ENCODE assay signal across 14 cellular contexts in the genomic region with DNA sequence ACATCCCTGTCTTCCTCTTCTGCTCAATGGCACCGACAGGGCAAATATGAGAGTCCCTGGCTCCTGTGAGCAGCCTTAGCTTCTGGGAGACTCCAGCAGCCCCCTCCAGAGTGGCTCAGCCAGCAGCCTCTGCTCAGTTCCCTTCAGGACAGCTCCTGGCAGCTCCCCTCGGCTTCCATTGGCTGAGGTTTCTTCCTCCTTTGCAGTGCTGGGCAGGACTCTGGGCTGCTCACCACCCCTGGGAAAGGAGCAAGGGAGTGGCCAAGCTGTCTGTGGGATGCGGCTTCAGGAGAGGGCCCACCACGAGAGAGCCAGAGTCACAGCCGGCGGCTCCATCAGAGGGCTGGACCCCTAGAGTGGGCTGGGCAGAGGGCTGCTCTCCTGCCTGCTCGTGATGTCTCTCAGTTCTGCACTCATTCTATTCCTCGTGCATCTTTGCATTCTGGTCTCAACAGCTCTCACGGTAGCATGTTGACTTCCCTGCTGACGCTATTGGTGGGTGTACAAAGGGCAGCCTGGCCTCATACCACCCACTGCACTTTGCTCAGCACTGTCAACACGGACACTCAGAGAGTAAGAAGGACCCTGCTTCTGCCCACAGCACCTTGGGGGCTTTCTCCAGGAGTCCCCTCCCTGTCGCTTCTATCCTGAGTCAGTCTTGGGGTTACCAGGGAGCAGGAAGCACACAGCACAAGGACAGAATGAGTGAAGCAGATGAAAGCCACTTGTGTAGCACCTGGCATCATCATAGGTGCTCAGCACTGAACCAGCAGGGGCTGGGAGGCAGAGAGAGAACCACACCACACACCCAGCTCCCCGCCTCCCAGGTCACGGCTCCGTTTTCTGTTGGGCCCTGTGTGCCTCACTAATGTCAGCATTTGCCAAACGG.
A peak's percentile ranks its signal among the peaks of the same experiment; 100 is the strongest.
DNase-seq lines count a peak whose midpoint lies in the region; ATAC-seq, FAIRE-seq and TF ChIP-seq lines count a peak whose summit lies in the region.
"Had no signal": no experiment of that assay in that cellular context is flagged by ENCODE, and none has a peak within 500 bp of the region (broad histone marks: within the 10 kb centered on the region; RNA-seq: fewer than 3 reads in every experiment).

No MANE protein-coding gene starts in this region.

- no TSS peak for BruUV-seq in OCI-LY7 (replicated peaks; lab: Mats Ljungman, UMichigan)

- no peaks in the 10 kb centered on the region for H3K36me3 ChIP-seq in OCI-LY7 (ENCODE audit: insufficient read depth, low read length)
- H3K36me3 ChIP-seq in small intestine (ENCODE audit: control insufficient read depth in 2 of 2, insufficient read depth in 2 of 2, low read length in 2 of 2), result no peaks in the 10 kb centered on the region

- no peak for ATAC-seq in HG03442 (IDR thresholded peaks at IDR 0.05; ENCODE audit: unreplicated experiment)
- no peak for ATAC-seq in GM18861 (IDR thresholded peaks at IDR 0.05; ENCODE audit: unreplicated experiment)
- ATAC-seq: Panc1 had no signal

- H3K9me3 ChIP-seq in OCI-LY7 (ENCODE audit: low read length) (no peaks in the 10 kb centered on the region), small intestine (ENCODE audit: control insufficient read depth, low read depth) (no peaks in the 10 kb centered on the region)

- no peak overlapping the region for H3K27ac ChIP-seq in OCI-LY7 (ENCODE audit: low read depth, low read length, poor library complexity, severe bottlenecking)
- no peak overlapping the region for H3K27ac ChIP-seq in small intestine (ENCODE audit: low read depth in 1 of 2, low read length in 1 of 2)
- H3K27ac ChIP-seq: GM23248 had no signal

- POLR2A ChIA-PET in OCI-LY7 (lab: Charles Lee), result interaction anchor here (0.6 to 1.1 kb wide), 3 partner anchors 9 to 47 kb away, joined by 3 to 5 read pairs (median 3); no protein-coding TSS in a partner anchor

- no peaks in the 10 kb centered on the region for H3K79me2 ChIP-seq in OCI-LY7 (ENCODE audit: insufficient read depth, low read depth, low read length)

- H4K20me1 ChIP-seq in OCI-LY7 (ENCODE audit: insufficient read depth, low read length), result no peaks in the 10 kb centered on the region; the same call in 1 of the 2 replicates

- H3K4me2 ChIP-seq in OCI-LY7 (ENCODE audit: low read length), result no peak overlapping the region

- WGBS in small intestine, 3 donors, result 26 to 47% (median 46%) methylated on average over 16 of the region's 16 CpGs

- DNase-seq in DMS53 (lab: John Stamatoyannopoulos, UW), result peak; percentile 92
- peak; percentile 1 for DNase-seq in NB4 (ENCODE audit: low read depth)
- DNase-seq in fibroblast of pulmonary artery (ENCODE audit: low read depth), result peak; percentile 9
- peak; percentile 15 for DNase-seq in myocyte (ENCODE audit: low read depth)
- no peak for DNase-seq in OCI-LY7 (ENCODE audit: low spot score)
- no peak for DNase-seq in small intestine
- DNase-seq: naive B cell; NCI-H2081; stimulated activated CD4-positive, alpha-beta T cell treated with anti-CD3 and anti-CD28 coated beads, Interleukin-12 subunit alpha, Interleukin-12 subunit beta, amount 100 ng/mL, for 4 hours had no signal

- CTCF ChIA-PET in OCI-LY7 (lab: Charles Lee; ENCODE audit: unreplicated experiment), result no interaction called here

- intact Hi-C loops in OCI-LY7 (cut with micrococcal nuclease; ENCODE audit: unreplicated experiment), result no loop called here

- no peak for TF ChIP-seq POLR2A in NB4 (IDR thresholded peaks at IDR 0.05; ENCODE audit: extremely low read depth, insufficient read length)

- no peak overlapping the region for H3K4me3 ChIP-seq in NB4 (ENCODE audit: low read depth, low read length)
- H3K4me3 ChIP-seq in fibroblast of pulmonary artery (replicated peaks; ENCODE audit: low read depth, low read length), result no peak overlapping the region
- H3K4me3 ChIP-seq in OCI-LY7 (ENCODE audit: low read depth, low read length, poor library complexity, severe bottlenecking), result no peak overlapping the region
- no peak overlapping the region for H3K4me3 ChIP-seq in small intestine (ENCODE audit: low read depth in 1 of 2, low read length in 2 of 2)
- H3K4me3 ChIP-seq: GM23248 had no signal

- TF ChIP-seq CTCF in NB4 (IDR thresholded peaks at IDR 0.05; ENCODE audit: low read depth, low read length), result no peak
- TF ChIP-seq CTCF in fibroblast of pulmonary artery (IDR thresholded peaks at IDR 0.05; ENCODE audit: low read length, missing control alignments), result no peak
- no peak for TF ChIP-seq CTCF in OCI-LY7 (conservative IDR thresholded peaks at IDR 0.05; ENCODE audit: low read length)

- H3K9me2 ChIP-seq in OCI-LY7 (ENCODE audit: insufficient read depth, low read length), result no peaks in the 10 kb centered on the region

- H3K4me1 ChIP-seq in OCI-LY7 (ENCODE audit: insufficient read depth, low read length, poor library complexity, severe bottlenecking) (no peaks in the 10 kb centered on the region), small intestine (ENCODE audit: control insufficient read depth in 2 of 2, insufficient read depth in 1 of 2, low read depth in 1 of 2, low read length in 1 of 2) (no peaks in the 10 kb centered on the region)

- H3K27me3 ChIP-seq in small intestine (ENCODE audit: control insufficient read depth in 2 of 2, insufficient read depth in 2 of 2, low read length in 2 of 2), result no peaks in the 10 kb centered on the region

- FAIRE-seq in small intestine (lab: Jason Lieb, UNC), result no peak
- FAIRE-seq: endothelial cell of umbilical vein had no signal

- H2AFZ ChIP-seq in OCI-LY7 (ENCODE audit: low read length), result no peak overlapping the region
- H2AFZ ChIP-seq: GM23248 had no signal

Comparison
In these comparisons a context has a peak if more than half of its experiments do, and no peak if none do; other contexts are left out.
1. DNase-seq: peak in DMS53 (single experiment), NB4 (single experiment), fibroblast of pulmonary artery (single experiment) and myocyte (single experiment); none in OCI-LY7 (single experiment) and small intestine (single experiment).